In the genomic region with DNA sequence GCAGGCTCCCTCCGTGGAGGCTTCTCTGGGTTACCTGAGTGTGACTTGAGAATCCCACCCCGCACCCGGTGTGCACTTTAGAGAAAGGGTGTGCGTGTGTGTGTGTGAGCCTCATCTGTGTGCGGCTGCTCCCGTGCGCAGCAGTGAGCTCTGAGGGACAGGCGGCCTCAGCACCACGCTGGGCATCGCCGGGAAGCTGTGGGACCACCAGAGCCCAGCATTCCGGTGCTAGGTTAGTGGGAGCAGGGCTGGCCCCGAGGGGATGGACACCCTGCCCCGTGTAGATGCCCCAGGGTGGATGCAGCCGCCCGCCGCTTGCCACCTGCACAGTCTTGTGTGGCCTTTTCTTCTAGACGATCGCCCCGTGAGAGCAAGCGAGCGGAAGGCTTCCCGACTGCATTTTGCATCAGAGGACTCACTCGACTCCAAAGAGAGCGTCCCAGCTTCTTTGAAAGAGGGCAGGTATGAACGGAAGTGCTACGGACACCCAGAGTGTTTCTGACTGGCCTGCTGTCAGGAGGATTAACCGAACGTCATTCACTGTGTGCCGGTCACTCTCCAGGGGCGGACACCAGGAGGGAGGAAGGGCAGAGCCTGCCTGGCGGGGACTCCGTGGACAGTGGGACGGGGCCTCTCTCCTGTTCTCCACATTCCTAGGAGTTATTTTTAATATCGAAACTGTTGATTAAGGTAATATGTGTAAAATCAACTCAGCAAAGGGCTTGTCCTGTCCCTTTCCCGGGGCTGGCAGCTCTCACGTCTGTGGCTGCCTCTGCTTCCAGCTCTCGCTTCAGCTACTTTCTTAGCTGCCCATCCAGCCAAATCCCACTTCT, we compare ENCODE assay signal across 23 cellular contexts.
"Had no signal": no experiment of that assay in that cellular context is flagged by ENCODE, and none has a peak within 500 bp of the region (broad histone marks: within the 10 kb centered on the region; RNA-seq: fewer than 3 reads in every experiment).

No MANE protein-coding gene starts in this region.

- H3K4me1 ChIP-seq: heart right ventricle, pancreas, testis had no signal

- H3K4me1 Mint-ChIP-seq: activated naive CD4-positive, alpha-beta T cell treated with anti-CD3 and anti-CD28 coated beads, Interleukin-2, amount 10 ng/mL, durations not matched to agents 7 days and 5 days; WTC11 had no signal

- ATAC-seq: activated T-cell treated with anti-CD3 and anti-CD28 coated beads, Interleukin-2, amount 50 U/mL, for 4 hours; left lobe of liver; pancreas; sciatic nerve; WTC11 had no signal

- H3K27me3 ChIP-seq: heart right ventricle, pancreas, testis had no signal

- H3K4me3 Mint-ChIP-seq: activated naive CD4-positive, alpha-beta T cell treated with anti-CD3 and anti-CD28 coated beads, Interleukin-2, amount 10 ng/mL, durations not matched to agents 7 days and 5 days; activated T-cell treated with anti-CD3 and anti-CD28 coated beads, Interleukin-2, amount 50 U/mL, for 4 hours; memory B cell; T-helper 1 cell treated with Interleukin-12 subunit alpha and Interleukin-12 subunit beta and Interleukin-4 antibody, amounts not matched to agents 30 μg/mL and 1 μg/mL, for 36 hours; type B pancreatic cell; WTC11 had no signal

- H3K4me3 ChIP-seq: heart right ventricle, pancreas, smooth muscle cell, testis had no signal

- H3K9me3 Mint-ChIP-seq: activated naive CD4-positive, alpha-beta T cell treated with anti-CD3 and anti-CD28 coated beads, Interleukin-2, amount 10 ng/mL, durations not matched to agents 7 days and 5 days; activated T-cell treated with anti-CD3 and anti-CD28 coated beads, Interleukin-2, amount 50 U/mL, for 4 hours; activated T-helper 2 cell treated with anti-CD3 and anti-CD28 coated beads, Interferon-gamma antibody, Interleukin-2, Interleukin-4, amounts not matched to agents 10 μg/mL and 5 μg/mL and 100 μg/mL, durations not matched to agents 14 hours and 24 hours and 36 hours; memory B cell; T-helper 1 cell treated with Interleukin-12 subunit alpha and Interleukin-12 subunit beta and Interleukin-4 antibody, amounts not matched to agents 30 μg/mL and 1 μg/mL, for 36 hours; type B pancreatic cell; WTC11 had no signal

- H3K9me3 ChIP-seq: heart right ventricle, pancreas, testis had no signal

- H3K27ac Mint-ChIP-seq: activated naive CD4-positive, alpha-beta T cell treated with anti-CD3 and anti-CD28 coated beads, Interleukin-2, amount 10 ng/mL, durations not matched to agents 7 days and 5 days; activated T-helper 2 cell treated with anti-CD3 and anti-CD28 coated beads, Interferon-gamma antibody, Interleukin-2, Interleukin-4, amounts not matched to agents 10 μg/mL and 5 μg/mL and 100 μg/mL, durations not matched to agents 14 hours and 24 hours and 36 hours; memory B cell; T-helper 1 cell treated with Interleukin-12 subunit alpha and Interleukin-12 subunit beta and Interleukin-4 antibody, amounts not matched to agents 30 μg/mL and 1 μg/mL, for 36 hours; type B pancreatic cell; WTC11 had no signal

- DNase-seq: activated CD4-positive, alpha-beta T cell treated with anti-CD3 and anti-CD28 coated beads, Interleukin-2, amount 50 U/mL, for 48 hours; activated CD8-positive, alpha-beta memory T cell treated with anti-CD3 and anti-CD28 coated beads, Interleukin-2, amount 50 U/mL, for 48 hours; activated naive CD4-positive, alpha-beta T cell treated with anti-CD3 and anti-CD28 coated beads, Interleukin-2, amount 10 ng/mL, durations not matched to agents 7 days and 5 days; activated T-cell treated with anti-CD3 and anti-CD28 coated beads, Interleukin-2, amount 50 U/mL, for 4 hours; amygdala; cerebellar nuclear complex; cortex of kidney; erythroblast; foreskin fibroblast; heart right ventricle; stimulated activated CD4-positive, alpha-beta T cell treated with anti-CD3 and anti-CD28 coated beads, Interleukin-2, amount 100 ng/mL, for 48 hours; stimulated activated naive CD4-positive, alpha-beta T cell; T1000; testis had no signal

- H3K27me3 Mint-ChIP-seq: activated naive CD4-positive, alpha-beta T cell treated with anti-CD3 and anti-CD28 coated beads, Interleukin-2, amount 10 ng/mL, durations not matched to agents 7 days and 5 days; memory B cell; type B pancreatic cell had no signal

- H3K27ac ChIP-seq: heart right ventricle, pancreas, testis had no signal
